Comparison of ENCODE assay signal across 7 cellular contexts in genomic region chr5:135190345-135191083, GRCh38.
DNase-seq lines count a peak whose midpoint lies in the region; ATAC-seq, FAIRE-seq and TF ChIP-seq lines count a peak whose summit lies in the region.

No MANE protein-coding gene starts in this region.

- H3K79me2 ChIP-seq in PC-3 (ENCODE audit: low read length) = no peaks in the 10 kb centered on the region

- no TSS peak for BruUV-seq in PC-3 (replicated peaks; lab: Mats Ljungman, UMichigan)

- TF ChIP-seq EP300 in esophagus muscularis mucosa (IDR thresholded peaks at IDR 0.05) = no peak

- no peaks in the 10 kb centered on the region for H4K20me1 ChIP-seq in PC-3 (ENCODE audit: low read length)

- H3K36me3 ChIP-seq in PC-3 (ENCODE audit: low read depth, low read length) = no peaks in the 10 kb centered on the region
- no peaks in the 10 kb centered on the region for H3K36me3 ChIP-seq in esophagus muscularis mucosa
- H3K36me3 ChIP-seq in kidney (ENCODE audit: control insufficient read depth in 1 of 2, insufficient read depth in 2 of 2, low read length in 2 of 2) = no peaks in the 10 kb centered on the region

- DNase-seq in ELF-1 (ENCODE audit: low read depth, low spot score) (peak; percentile 46), PC-3 (no peak), esophagus muscularis mucosa (ENCODE audit: extremely low spot score) (no peak), retina (peak; percentile 71), SK-N-DZ (ENCODE audit: low spot score) (no peak), ureter (ENCODE audit: low spot score) (no peak), kidney (no peak)

- H3K4me2 ChIP-seq in PC-3 (ENCODE audit: low read length) = peak overlapping the region; percentile 83

- no peaks in the 10 kb centered on the region for H3K9me2 ChIP-seq in PC-3 (replicated peaks; ENCODE audit: low read length)

- WGBS in esophagus muscularis mucosa = 79% methylated on average over 23 of the region's 23 CpGs

- TF ChIP-seq CTCF in PC-3 (conservative IDR thresholded peaks at IDR 0.05; ENCODE audit: low read depth, low read length) (no peak), esophagus muscularis mucosa (IDR thresholded peaks at IDR 0.05) (no peak), kidney (IDR thresholded peaks at IDR 0.05; ENCODE audit: borderline replicate concordance, extremely low read depth, insufficient read depth) (no peak)

- no peak for TF ChIP-seq POLR2A in esophagus muscularis mucosa (IDR thresholded peaks at IDR 0.05; ENCODE audit: low read depth)

- H3K27me3 ChIP-seq in PC-3 (ENCODE audit: low read length) (no peaks in the 10 kb centered on the region), esophagus muscularis mucosa (peaks cover 0 to 12% (median 0%) of the 10 kb centered on the region in 4 donors)

- CTCF ChIA-PET in PC-3 (lab: Charles Lee) = interaction anchor here (0.7 kb wide), 1 partner anchor 274 kb away, joined by 3 read pairs; no protein-coding TSS in a partner anchor

- H3K4me3 ChIP-seq in PC-3 (ENCODE audit: low read length) = peak overlapping the region; percentile 69
- peak overlapping the region; percentile 50 to 61 (median 52) for H3K4me3 ChIP-seq in esophagus muscularis mucosa
- H3K4me3 ChIP-seq in kidney (ENCODE audit: low read length in 2 of 2) = peak overlapping the region in 1 of 2 donors; percentile 38

- H3K9me3 ChIP-seq in PC-3 (ENCODE audit: low read length) (no peaks in the 10 kb centered on the region), esophagus muscularis mucosa (no peaks in the 10 kb centered on the region), kidney (ENCODE audit: control insufficient read depth in 1 of 2, low read length in 2 of 2) (no peaks in the 10 kb centered on the region)

- intact Hi-C loops in PC-3 (cut with micrococcal nuclease) = loop anchor here (1.0 to 5.0 kb wide), 3 partner anchors 142 to 272 kb away; partner anchors contain the start of gene PITX1
- intact Hi-C loops in esophagus muscularis mucosa (cut with DNase I) = loop anchor here (5.0 to 10.0 kb wide), 2 partner anchors 142 to 176 kb away; no protein-coding TSS in a partner anchor
- intact Hi-C loops in kidney (cut with DNase I) = no loop called here

- H3K4me1 ChIP-seq in PC-3 (ENCODE audit: insufficient read depth, low read length) = peaks cover 23% of the 10 kb centered on the region
- H3K4me1 ChIP-seq in esophagus muscularis mucosa = peaks cover 4 to 12% (median 10%) of the 10 kb centered on the region in 4 donors
- H3K4me1 ChIP-seq in kidney (ENCODE audit: control insufficient read depth in 1 of 2, insufficient read depth in 1 of 2, low read depth in 1 of 2, low read length in 2 of 2) = peaks cover 0 to 4% of the 10 kb centered on the region in 2 donors

- ATAC-seq in PC-3 = no peak

- no peaks in the 10 kb centered on the region for H3F3A ChIP-seq in PC-3 (ENCODE audit: low read length, unreplicated experiment)

- H3K27ac ChIP-seq in PC-3 (ENCODE audit: low read length) = no peak overlapping the region
- H3K27ac ChIP-seq in esophagus muscularis mucosa (replicated peaks in 1 of 4) = peak overlapping the region in 1 of 4 donors; percentile 49
- H3K27ac ChIP-seq in kidney (ENCODE audit: low read depth in 2 of 2, low read length in 2 of 2) = no peak overlapping the region

- H3K9ac ChIP-seq in PC-3 (ENCODE audit: low read length) (no peak overlapping the region), kidney (ENCODE audit: low read length in 2 of 2) (no peak overlapping the region)

- H2AFZ ChIP-seq in PC-3 (ENCODE audit: low read length) = peak overlapping the region; percentile 76

- no peak for FAIRE-seq in kidney (lab: Jason Lieb, UNC)

- POLR2A ChIA-PET in PC-3 (lab: Charles Lee; ENCODE audit: unreplicated experiment) = interaction anchor here (0.6 kb wide), 1 partner anchor 123 kb away, joined by 6 read pairs; no protein-coding TSS in a partner anchor

Comparison
In these comparisons a context has a peak if more than half of its experiments do, and no peak if none do; other contexts are left out.
1. DNase-seq: peak in ELF-1 (single experiment) and retina (single experiment); none in PC-3 (single experiment), esophagus muscularis mucosa (single experiment), SK-N-DZ (single experiment), ureter (single experiment) and kidney (single experiment).